ENCODE assay signal across 34 cellular contexts in genomic region chr3:50786631-50787030, GRCh38.
"Had no signal": no experiment of that assay in that cellular context is flagged by ENCODE, and none has a peak within 500 bp of the region (broad histone marks: within the 10 kb centered on the region; RNA-seq: fewer than 3 reads in every experiment).

No MANE protein-coding gene starts in this region.

- DNase-seq: Karpas-422, Kasumi-1, MG63, MM.1S, MV-4-11, NCI-H1048, NCI-H1092, NCI-H1092 treated with DMSO at 0.1 percent for 48 hours, NCI-H1105, NCI-H1105 treated with DMSO at 0.1 percent for 48 hours, NCI-H1417 treated with DMSO at 0.1 percent for 48 hours, NCI-H1436, NCI-H1436 treated with DMSO at 0.1 percent for 48 hours, NCI-H146, NCI-H1694, NCI-H1694 treated with DMSO at 0.1 percent for 48 hours, NCI-H187 treated with DMSO at 0.1 percent for 48 hours, NCI-H1930, NCI-H2029, NCI-H2029 treated with DMSO at 0.1 percent for 48 hours, NCI-H2081, NCI-H2081 treated with DMSO at 0.1 percent for 48 hours, NCI-H2107, NCI-H2171, NCI-H2171 treated with DMSO at 0.1 percent for 48 hours, NCI-H2227 treated with DMSO at 0.1 percent for 48 hours, NCI-H226, NCI-H345, NCI-H446, NCI-H446 treated with DMSO at 0.1 percent for 48 hours, NCI-H510A, NCI-H510A treated with DMSO at 0.1 percent for 48 hours, NCI-H524, NCI-H524 treated with DMSO at 0.1 percent for 48 hours had no signal

- H3K9me3 ChIP-seq: MG63 had no signal

- H3K36me3 ChIP-seq: MG63 had no signal

- H3K4me3 ChIP-seq: MG63 had no signal

- H3K27me3 ChIP-seq: MG63 had no signal
